ENCODE assay signal across 18 cellular contexts in the genomic region with DNA sequence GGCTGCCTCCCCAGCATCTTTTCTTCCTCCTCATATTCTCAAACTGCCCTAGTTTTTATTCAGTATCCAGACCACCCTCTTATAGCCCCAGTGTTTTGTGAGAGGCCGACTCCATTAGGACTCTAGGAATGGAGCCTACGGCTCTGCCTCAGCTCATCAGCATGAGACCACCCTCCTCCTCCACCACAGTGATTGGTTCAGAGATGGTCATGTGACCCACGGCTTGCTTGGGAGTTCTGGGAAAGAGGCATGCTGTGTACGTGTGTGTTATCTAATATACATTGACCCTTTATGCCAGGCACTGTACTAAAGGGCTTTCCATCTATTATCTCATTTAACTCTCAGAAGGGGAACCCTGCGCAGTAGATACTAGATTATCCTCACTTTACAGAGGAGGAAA.
"Had no signal": no experiment of that assay in that cellular context is flagged by ENCODE, and none has a peak within 500 bp of the region (broad histone marks: within the 10 kb centered on the region; RNA-seq: fewer than 3 reads in every experiment).

No MANE protein-coding gene starts in this region.

- H3K36me3 ChIP-seq: esophagus muscularis mucosa, tibial artery had no signal

- H3K27me3 ChIP-seq: body of pancreas, esophagus muscularis mucosa, hepatocyte, tibial artery had no signal

- H3K27me3 Mint-ChIP-seq: activated CD4-positive, alpha-beta memory T cell treated with anti-CD3 and anti-CD28 coated beads, Interleukin-2, amount 10 ng/mL, durations not matched to agents 7 days and 5 days; activated CD8-positive, alpha-beta memory T cell treated with anti-CD3 and anti-CD28 coated beads, Interleukin-2, amount 10 ng/mL, durations not matched to agents 7 days and 5 days; activated naive CD8-positive, alpha-beta T cell treated with anti-CD3 and anti-CD28 coated beads, Interleukin-2, amount 10 ng/mL, durations not matched to agents 7 days and 5 days had no signal

- H3K9me3 ChIP-seq: body of pancreas, esophagus muscularis mucosa, lower lobe of right lung, tibial artery had no signal

- H3K27ac Mint-ChIP-seq: activated CD4-positive, alpha-beta memory T cell treated with anti-CD3 and anti-CD28 coated beads, Interleukin-2, amount 10 ng/mL, durations not matched to agents 7 days and 5 days; activated CD8-positive, alpha-beta memory T cell treated with anti-CD3 and anti-CD28 coated beads, Interleukin-2, amount 10 ng/mL, durations not matched to agents 7 days and 5 days; activated naive CD8-positive, alpha-beta T cell treated with anti-CD3 and anti-CD28 coated beads, Interleukin-2, amount 10 ng/mL, durations not matched to agents 7 days and 5 days; nephron had no signal

- H3K4me1 ChIP-seq: body of pancreas, lower lobe of right lung, parathyroid adenoma had no signal

- H3K36me3 Mint-ChIP-seq: activated CD8-positive, alpha-beta memory T cell treated with anti-CD3 and anti-CD28 coated beads, Interleukin-2, amount 10 ng/mL, durations not matched to agents 7 days and 5 days; activated naive CD8-positive, alpha-beta T cell treated with anti-CD3 and anti-CD28 coated beads, Interleukin-2, amount 10 ng/mL, durations not matched to agents 7 days and 5 days had no signal

- H3K4me3 Mint-ChIP-seq: activated CD4-positive, alpha-beta memory T cell treated with anti-CD3 and anti-CD28 coated beads, Interleukin-2, amount 10 ng/mL, durations not matched to agents 7 days and 5 days; activated CD8-positive, alpha-beta memory T cell treated with anti-CD3 and anti-CD28 coated beads, Interleukin-2, amount 10 ng/mL, durations not matched to agents 7 days and 5 days; activated naive CD8-positive, alpha-beta T cell treated with anti-CD3 and anti-CD28 coated beads, Interleukin-2, amount 10 ng/mL, durations not matched to agents 7 days and 5 days; nephron had no signal

- H3K4me3 ChIP-seq: body of pancreas, esophagus muscularis mucosa, hepatocyte, lower lobe of right lung, smooth muscle cell, tibial artery had no signal

- H3K4me1 Mint-ChIP-seq: nephron had no signal

- H3K27ac ChIP-seq: body of pancreas, esophagus muscularis mucosa, hepatocyte, lower lobe of right lung, parathyroid adenoma, tibial artery had no signal

- ATAC-seq: activated CD8-positive, alpha-beta memory T cell treated with anti-CD3 and anti-CD28 coated beads, Interleukin-2, amount 10 ng/mL, durations not matched to agents 7 days and 5 days; body of pancreas; sciatic nerve had no signal

- H3K4me2 ChIP-seq: hepatocyte, smooth muscle cell had no signal

- DNase-seq: activated CD4-positive, alpha-beta memory T cell treated with anti-CD3 and anti-CD28 coated beads, Interleukin-2, amount 10 ng/mL, durations not matched to agents 7 days and 5 days; activated CD4-positive, alpha-beta T cell treated with anti-CD3 and anti-CD28 coated beads for 48 hours; activated CD4-positive, CD25-positive, alpha-beta regulatory T cell; activated CD8-positive, alpha-beta memory T cell treated with anti-CD3 and anti-CD28 coated beads, Interleukin-2, amount 10 ng/mL, durations not matched to agents 7 days and 5 days; activated naive CD8-positive, alpha-beta T cell treated with anti-CD3 and anti-CD28 coated beads, Interleukin-2, amount 10 ng/mL, durations not matched to agents 7 days and 5 days; body of pancreas; dermis blood vessel endothelial cell; effector memory CD4-positive, alpha-beta T cell; lower lobe of right lung; stimulated activated naive CD4-positive, alpha-beta T cell; substantia nigra; tibial artery had no signal

- H3K9ac ChIP-seq: parathyroid adenoma had no signal

- H3K9me3 Mint-ChIP-seq: activated CD4-positive, alpha-beta memory T cell treated with anti-CD3 and anti-CD28 coated beads, Interleukin-2, amount 10 ng/mL, durations not matched to agents 7 days and 5 days; activated naive CD8-positive, alpha-beta T cell treated with anti-CD3 and anti-CD28 coated beads, Interleukin-2, amount 10 ng/mL, durations not matched to agents 7 days and 5 days; nephron had no signal
